In genomic region chr18:21443776-21444464, GRCh38 we compare ENCODE assay signal across 16 cellular contexts.
DNase-seq lines count a peak whose midpoint lies in the region; ATAC-seq, FAIRE-seq and TF ChIP-seq lines count a peak whose summit lies in the region.
"Had no signal": no experiment of that assay in that cellular context is flagged by ENCODE, and none has a peak within 500 bp of the region (broad histone marks: within the 10 kb centered on the region; RNA-seq: fewer than 3 reads in every experiment).

No MANE protein-coding gene starts in this region.

- H3K4me3 Mint-ChIP-seq in astrocyte (ENCODE audit: unreplicated experiment): no peak overlapping the region
- H3K4me3 Mint-ChIP-seq: CD4-positive, CD25-positive, alpha-beta regulatory T cell had no signal

- H2AFZ ChIP-seq in astrocyte (ENCODE audit: low read depth, low read length): no peak overlapping the region

- intact Hi-C loops in right lobe of liver (cut with DNase I): no loop called here

- H3K36me3 ChIP-seq in BLaER1 treated with 17β-estradiol and CSF1 and Interleukin-3, amounts not matched to agents 10 nM and 100 nM: no peaks in the 10 kb centered on the region
- H3K36me3 ChIP-seq in astrocyte (ENCODE audit: insufficient read depth, low read length): no peaks in the 10 kb centered on the region
- H3K36me3 ChIP-seq in right lobe of liver: no peaks in the 10 kb centered on the region
- H3K36me3 ChIP-seq in skeletal muscle satellite cell (ENCODE audit: insufficient read depth, low read length): no peaks in the 10 kb centered on the region
- H3K36me3 ChIP-seq: HAP-1 had no signal

- no peaks in the 10 kb centered on the region for H3K36me3 Mint-ChIP-seq in astrocyte (ENCODE audit: low read depth, unreplicated experiment)
- H3K36me3 Mint-ChIP-seq: CD4-positive, CD25-positive, alpha-beta regulatory T cell had no signal

- H3K4me2 ChIP-seq in BLaER1 treated with 17β-estradiol and CSF1 and Interleukin-3, amounts not matched to agents 10 nM and 100 nM: peak overlapping the region in 6 of 11 experiments; percentile 9 to 55 (median 36); a peak in 10 of 22 replicates
- H3K4me2 ChIP-seq in astrocyte (ENCODE audit: low read length) (no peak overlapping the region), skeletal muscle satellite cell (ENCODE audit: low read length) (peak overlapping the region; percentile 41)
- H3K4me2 ChIP-seq: A549 had no signal

- H3K27ac ChIP-seq in BLaER1 treated with 17β-estradiol and CSF1 and Interleukin-3, amounts not matched to agents 10 nM and 100 nM: no peak overlapping the region
- H3K27ac ChIP-seq in astrocyte (ENCODE audit: low read depth, low read length): no peak overlapping the region
- H3K27ac ChIP-seq in right lobe of liver: no peak overlapping the region
- H3K27ac ChIP-seq: A549 had no signal

- WGBS in right lobe of liver (ENCODE audit: insufficient coverage, low coverage, low lambda C conversion rate, missing lambda C conversion rate): 55% methylated on average over 9 of the region's 9 CpGs

- ATAC-seq in right lobe of liver: peak; percentile 50 to 83 (median 68)
- ATAC-seq in HG02798 (IDR thresholded peaks at IDR 0.05; ENCODE audit: poor library complexity, unreplicated experiment): no peak

- no peaks in the 10 kb centered on the region for H4K20me1 ChIP-seq in BLaER1 treated with 17β-estradiol and CSF1 and Interleukin-3, amounts not matched to agents 10 nM and 100 nM
- no peaks in the 10 kb centered on the region for H4K20me1 ChIP-seq in astrocyte (ENCODE audit: insufficient read depth, low read length)

- H3K27ac Mint-ChIP-seq in astrocyte (ENCODE audit: unreplicated experiment): no peak overlapping the region

- H3K27me3 Mint-ChIP-seq in astrocyte (ENCODE audit: low read depth, unreplicated experiment): no peaks in the 10 kb centered on the region

- H3K9me3 Mint-ChIP-seq in astrocyte (ENCODE audit: unreplicated experiment): no peaks in the 10 kb centered on the region

- no peak overlapping the region for H3K4me3 ChIP-seq in BLaER1 treated with 17β-estradiol and CSF1 and Interleukin-3, amounts not matched to agents 10 nM and 100 nM
- H3K4me3 ChIP-seq in astrocyte (ENCODE audit: insufficient read depth, low read depth, low read length) (no peak overlapping the region), right lobe of liver (no peak overlapping the region), skeletal muscle satellite cell (ENCODE audit: low read length) (no peak overlapping the region)
- H3K4me3 ChIP-seq: A549, HAP-1, K562 had no signal

- DNase-seq in astrocyte (ENCODE audit: low read depth) (no peak), right lobe of liver (no peak), NCI-H226 (no peak), activated gamma-delta T cell treated with Interleukin-2 at 50 U/mL for 16 hours (no peak), NCI-H69 (lab: John Stamatoyannopoulos, UW) (no peak)
- DNase-seq: DMS79 treated with DMSO at 0.1 percent for 48 hours, GDM1, NCI-H2107 had no signal

- H3K4me1 Mint-ChIP-seq in astrocyte (ENCODE audit: low read depth, unreplicated experiment): peaks cover 20% of the 10 kb centered on the region
- H3K4me1 Mint-ChIP-seq: CD4-positive, CD25-positive, alpha-beta regulatory T cell had no signal

- H3K9ac ChIP-seq in BLaER1 treated with 17β-estradiol and CSF1 and Interleukin-3, amounts not matched to agents 10 nM and 100 nM: no peak overlapping the region
- H3K9ac ChIP-seq in astrocyte (ENCODE audit: low read length) (no peak overlapping the region), skeletal muscle satellite cell (ENCODE audit: low read depth, low read length) (no peak overlapping the region)

- H3K4me1 ChIP-seq in BLaER1 treated with 17β-estradiol and CSF1 and Interleukin-3, amounts not matched to agents 10 nM and 100 nM: peaks cover 0 to 30% (median 15%) of the 10 kb centered on the region in 10 experiments; a peak in 14 of 20 replicates
- H3K4me1 ChIP-seq in astrocyte (ENCODE audit: insufficient read depth, low read length): no peaks in the 10 kb centered on the region
- no peaks in the 10 kb centered on the region for H3K4me1 ChIP-seq in right lobe of liver
- H3K4me1 ChIP-seq in skeletal muscle satellite cell (ENCODE audit: control insufficient read depth, insufficient read depth, low read length): peaks cover 13% of the 10 kb centered on the region
- H3K4me1 ChIP-seq: HAP-1 had no signal

- no peak for TF ChIP-seq CTCF in astrocyte (IDR thresholded peaks at IDR 0.05; ENCODE audit: insufficient read depth, low read depth, low read length)
- TF ChIP-seq CTCF in right lobe of liver (IDR thresholded peaks at IDR 0.05): no peak

- no peaks in the 10 kb centered on the region for H3K27me3 ChIP-seq in BLaER1 treated with 17β-estradiol and CSF1 and Interleukin-3, amounts not matched to agents 10 nM and 100 nM
- H3K27me3 ChIP-seq in astrocyte (ENCODE audit: insufficient read depth, low read length) (no peaks in the 10 kb centered on the region), right lobe of liver (no peaks in the 10 kb centered on the region), skeletal muscle satellite cell (ENCODE audit: control insufficient read depth, insufficient read depth, low read length) (no peaks in the 10 kb centered on the region)

- peak; percentile 29 for FAIRE-seq in astrocyte (lab: Jason Lieb, UNC)
- FAIRE-seq: A549, GM19239 had no signal

- no peaks in the 10 kb centered on the region for H3K79me2 ChIP-seq in astrocyte (ENCODE audit: insufficient read depth, low read length)

- no peak for TF ChIP-seq POLR2A in right lobe of liver (IDR thresholded peaks at IDR 0.05)

- no peaks in the 10 kb centered on the region for H3K9me3 ChIP-seq in BLaER1 treated with 17β-estradiol and CSF1 and Interleukin-3, amounts not matched to agents 10 nM and 100 nM (replicated peaks in 1 of 11)
- H3K9me3 ChIP-seq in astrocyte (ENCODE audit: insufficient read depth, low read depth, low read length) (no peaks in the 10 kb centered on the region), right lobe of liver (no peaks in the 10 kb centered on the region), skeletal muscle satellite cell (replicated peaks; ENCODE audit: low read length) (no peaks in the 10 kb centered on the region)
- H3K9me3 ChIP-seq: A549, HAP-1 had no signal
